Comparison of ENCODE assay signal across 14 cellular contexts in the genomic region with DNA sequence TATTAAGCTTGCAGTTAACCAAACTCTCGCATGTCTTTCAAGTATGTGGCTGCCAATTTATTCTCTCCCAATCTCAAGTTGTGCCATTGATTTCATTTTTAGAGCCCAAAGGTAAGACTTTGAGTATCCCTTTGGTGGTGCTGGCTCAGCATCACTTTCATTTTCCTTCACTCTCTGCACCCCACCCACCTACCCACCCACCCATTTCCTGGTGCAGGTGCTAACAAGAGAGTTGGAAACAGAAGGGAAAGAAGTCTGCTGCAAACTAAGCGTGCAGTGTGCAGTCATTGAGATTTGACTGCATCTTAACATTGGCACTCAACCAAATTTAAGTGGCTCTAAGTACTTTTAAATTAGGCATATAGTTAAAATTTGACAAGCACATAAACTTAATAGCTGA.
DNase-seq lines count a peak whose midpoint lies in the region; ATAC-seq lines count a peak whose summit lies in the region.
"Had no signal": no experiment of that assay in that cellular context is flagged by ENCODE, and none has a peak within 500 bp of the region (broad histone marks: within the 10 kb centered on the region; RNA-seq: fewer than 3 reads in every experiment).

No MANE protein-coding gene starts in this region.

- H3K4me3 Mint-ChIP-seq in activated naive CD8-positive, alpha-beta T cell: peak overlapping the region; percentile 78
- H3K4me3 Mint-ChIP-seq in activated naive CD8-positive, alpha-beta T cell treated with anti-CD3 and anti-CD28 coated beads for 36 hours: no peak overlapping the region
- no peak overlapping the region for H3K4me3 Mint-ChIP-seq in activated CD4-positive, alpha-beta memory T cell treated with anti-CD3 and anti-CD28 coated beads, Interleukin-2, amount 10 ng/mL, durations not matched to agents 7 days and 5 days
- H3K4me3 Mint-ChIP-seq in naive thymus-derived CD8-positive, alpha-beta T cell: peak overlapping the region in 8 of 10 donors; percentile 62 to 85 (median 73)

- ATAC-seq in naive thymus-derived CD8-positive, alpha-beta T cell: no peak
- no peak for ATAC-seq in GM18861 (IDR thresholded peaks at IDR 0.05; ENCODE audit: unreplicated experiment)
- ATAC-seq: sciatic nerve, SK-N-SH treated with all-trans-retinoic acid at 6 μM for 48 hours had no signal

- H3K9ac ChIP-seq in subcutaneous abdominal adipose tissue (ENCODE audit: low read length in 5 of 5): no peak overlapping the region

- H3K9me3 ChIP-seq in subcutaneous abdominal adipose tissue (ENCODE audit: control insufficient read depth in 5 of 5, low read length in 5 of 5): no peaks in the 10 kb centered on the region

- no peaks in the 10 kb centered on the region for H3K9me3 Mint-ChIP-seq in activated naive CD8-positive, alpha-beta T cell (ENCODE audit: low read depth)
- H3K9me3 Mint-ChIP-seq in activated naive CD8-positive, alpha-beta T cell treated with anti-CD3 and anti-CD28 coated beads for 36 hours: no peaks in the 10 kb centered on the region
- no peaks in the 10 kb centered on the region for H3K9me3 Mint-ChIP-seq in activated CD4-positive, alpha-beta memory T cell treated with anti-CD3 and anti-CD28 coated beads, Interleukin-2, amount 10 ng/mL, durations not matched to agents 7 days and 5 days
- H3K9me3 Mint-ChIP-seq in naive thymus-derived CD8-positive, alpha-beta T cell: no peaks in the 10 kb centered on the region

- CTCF ChIA-PET in activated CD4-positive, alpha-beta memory T cell treated with anti-CD3 and anti-CD28 coated beads, Interleukin-2, amount 10 ng/mL, durations not matched to agents 7 days and 5 days (lab: Charles Lee): interaction anchor here (1.0 kb wide), 1 partner anchor 30 kb away, joined by 3 read pairs; no protein-coding TSS in a partner anchor

- no peaks in the 10 kb centered on the region for H3K36me3 ChIP-seq in subcutaneous abdominal adipose tissue (ENCODE audit: control insufficient read depth in 5 of 5, insufficient read depth in 5 of 5, low read length in 5 of 5)

- H3K4me1 ChIP-seq in subcutaneous abdominal adipose tissue (ENCODE audit: control insufficient read depth in 5 of 5, insufficient read depth in 5 of 5, low read length in 5 of 5): peaks cover 0 to 21% (median 0%) of the 10 kb centered on the region in 5 donors

- peak overlapping the region; percentile 75 for H3K27ac Mint-ChIP-seq in activated naive CD8-positive, alpha-beta T cell
- H3K27ac Mint-ChIP-seq in activated naive CD8-positive, alpha-beta T cell treated with anti-CD3 and anti-CD28 coated beads for 36 hours: no peak overlapping the region
- H3K27ac Mint-ChIP-seq in activated CD4-positive, alpha-beta memory T cell treated with anti-CD3 and anti-CD28 coated beads, Interleukin-2, amount 10 ng/mL, durations not matched to agents 7 days and 5 days: peak overlapping the region; percentile 67
- H3K27ac Mint-ChIP-seq in naive thymus-derived CD8-positive, alpha-beta T cell: peak overlapping the region in 8 of 10 donors; percentile 96 to 98 (median 97)

- peaks cover 46% of the 10 kb centered on the region for H3K4me1 Mint-ChIP-seq in activated naive CD8-positive, alpha-beta T cell (ENCODE audit: low read depth)
- H3K4me1 Mint-ChIP-seq in activated naive CD8-positive, alpha-beta T cell treated with anti-CD3 and anti-CD28 coated beads for 36 hours: peaks cover 22% of the 10 kb centered on the region
- peaks cover 24% of the 10 kb centered on the region for H3K4me1 Mint-ChIP-seq in activated CD4-positive, alpha-beta memory T cell treated with anti-CD3 and anti-CD28 coated beads, Interleukin-2, amount 10 ng/mL, durations not matched to agents 7 days and 5 days
- peaks cover 24 to 60% (median 43%) of the 10 kb centered on the region in 4 donors for H3K4me1 Mint-ChIP-seq in naive thymus-derived CD8-positive, alpha-beta T cell

- no peaks in the 10 kb centered on the region for H3K36me3 Mint-ChIP-seq in activated naive CD8-positive, alpha-beta T cell
- no peaks in the 10 kb centered on the region for H3K36me3 Mint-ChIP-seq in activated naive CD8-positive, alpha-beta T cell treated with anti-CD3 and anti-CD28 coated beads for 36 hours
- no peaks in the 10 kb centered on the region for H3K36me3 Mint-ChIP-seq in activated CD4-positive, alpha-beta memory T cell treated with anti-CD3 and anti-CD28 coated beads, Interleukin-2, amount 10 ng/mL, durations not matched to agents 7 days and 5 days (ENCODE audit: low read depth)
- H3K36me3 Mint-ChIP-seq in naive thymus-derived CD8-positive, alpha-beta T cell: no peaks in the 10 kb centered on the region

- H3K27me3 ChIP-seq in subcutaneous abdominal adipose tissue (ENCODE audit: control insufficient read depth in 5 of 5, insufficient read depth in 4 of 5, low read length in 5 of 5): peaks cover 0 to 3% (median 0%) of the 10 kb centered on the region in 5 donors

- POLR2A ChIA-PET in activated CD4-positive, alpha-beta memory T cell treated with anti-CD3 and anti-CD28 coated beads, Interleukin-2, amount 10 ng/mL, durations not matched to agents 7 days and 5 days (lab: Charles Lee): no interaction called here
- POLR2A ChIA-PET in naive thymus-derived CD8-positive, alpha-beta T cell (lab: Charles Lee): no interaction called here

- H3K27me3 Mint-ChIP-seq in activated naive CD8-positive, alpha-beta T cell: no peaks in the 10 kb centered on the region
- H3K27me3 Mint-ChIP-seq in activated naive CD8-positive, alpha-beta T cell treated with anti-CD3 and anti-CD28 coated beads for 36 hours: no peaks in the 10 kb centered on the region
- no peaks in the 10 kb centered on the region for H3K27me3 Mint-ChIP-seq in activated CD4-positive, alpha-beta memory T cell treated with anti-CD3 and anti-CD28 coated beads, Interleukin-2, amount 10 ng/mL, durations not matched to agents 7 days and 5 days
- H3K27me3 Mint-ChIP-seq in naive thymus-derived CD8-positive, alpha-beta T cell: peaks cover 0 to 4% (median 0%) of the 10 kb centered on the region in 5 donors

- H3K27ac ChIP-seq in subcutaneous abdominal adipose tissue (ENCODE audit: low read depth, low read length): peak overlapping the region; percentile 52

- no peak overlapping the region for H3K4me3 ChIP-seq in subcutaneous abdominal adipose tissue (ENCODE audit: low read depth in 1 of 5, low read length in 5 of 5)

- DNase-seq in activated naive CD8-positive, alpha-beta T cell treated with anti-CD3 and anti-CD28 coated beads for 36 hours: no peak
- no peak for DNase-seq in activated CD4-positive, alpha-beta memory T cell treated with anti-CD3 and anti-CD28 coated beads, Interleukin-2, amount 10 ng/mL, durations not matched to agents 7 days and 5 days
- peak in 4 of 10 donors; percentile 3 to 33 (median 20) for DNase-seq in naive thymus-derived CD8-positive, alpha-beta T cell
- DNase-seq in amniotic stem cell (lab: John Stamatoyannopoulos, UW) (no peak), SIG-M5 treated with dmso at 0.1 percent for 504 hours (lab: John Stamatoyannopoulos, UW; ENCODE audit: unreplicated experiment) (no peak)
- DNase-seq: AML-193, cortex of kidney, GOT3, NCI-H2171 treated with DMSO at 0.1 percent for 48 hours had no signal

Comparison
In these comparisons a context has a peak if more than half of its experiments do, and no peak if none do; other contexts are left out.
1. H3K4me3 Mint-ChIP-seq: peak in activated naive CD8-positive, alpha-beta T cell (single experiment) and naive thymus-derived CD8-positive, alpha-beta T cell (8 of 10); none in activated naive CD8-positive, alpha-beta T cell treated with anti-CD3 and anti-CD28 coated beads for 36 hours (single experiment) and activated CD4-positive, alpha-beta memory T cell treated with anti-CD3 and anti-CD28 coated beads, Interleukin-2, amount 10 ng/mL, durations not matched to agents 7 days and 5 days (single experiment).